8 cellular contexts compared by ENCODE assay signal in genomic region chrX:136250191-136251041, GRCh38. TPM values are rescaled to one million over a fixed set of nuclear protein-coding genes. Genes with fewer than 3 reads are reported as not detected.
DNase-seq lines count a peak whose midpoint lies in the region; FAIRE-seq and TF ChIP-seq lines count a peak whose summit lies in the region.

No MANE protein-coding gene starts in this region.

- peak overlapping the region; percentile 74 for H3K4me3 Mint-ChIP-seq in activated T-helper 2 cell treated with anti-CD3 and anti-CD28 coated beads, Interferon-gamma antibody, Interleukin-2, Interleukin-4, amounts not matched to agents 10 μg/mL and 5 μg/mL and 100 μg/mL, durations not matched to agents 14 hours and 24 hours and 36 hours (ENCODE audit: low read depth)

- WGBS in GM23248 (ENCODE audit: low coverage in 1 of 2, low lambda C conversion rate in 2 of 2, missing lambda C conversion rate in 2 of 2), 2 experiments, result 1 to 3% methylated on average over 13 to 18 of the region's 53 CpGs

- no peaks in the 10 kb centered on the region for H3K9me3 ChIP-seq in ES-I3 (ENCODE audit: control insufficient read depth, insufficient read depth, low read length)
- no peaks in the 10 kb centered on the region for H3K9me3 ChIP-seq in GM23248 (ENCODE audit: low read depth)

- H3K4me1 Mint-ChIP-seq in activated T-helper 2 cell treated with anti-CD3 and anti-CD28 coated beads, Interferon-gamma antibody, Interleukin-2, Interleukin-4, amounts not matched to agents 10 μg/mL and 5 μg/mL and 100 μg/mL, durations not matched to agents 14 hours and 24 hours and 36 hours (ENCODE audit: low read depth), result peaks cover 13% of the 10 kb centered on the region

- H3K4me1 ChIP-seq in ES-I3 (ENCODE audit: insufficient read depth, low read length) (no peaks in the 10 kb centered on the region), GM23248 (ENCODE audit: insufficient read depth) (peaks cover 7% of the 10 kb centered on the region; the same call in 1 of the 2 replicates), rectal smooth muscle tissue (ENCODE audit: control insufficient read depth, insufficient read depth, low read length) (no peaks in the 10 kb centered on the region)

- H3F3A ChIP-seq in GM23248 (ENCODE audit: insufficient read depth), result no peaks in the 10 kb centered on the region

- H3K9me3 Mint-ChIP-seq in activated T-helper 2 cell treated with anti-CD3 and anti-CD28 coated beads, Interferon-gamma antibody, Interleukin-2, Interleukin-4, amounts not matched to agents 10 μg/mL and 5 μg/mL and 100 μg/mL, durations not matched to agents 14 hours and 24 hours and 36 hours, result no peaks in the 10 kb centered on the region

- peak overlapping the region; percentile 84 for H3K4me2 ChIP-seq in GM23248 (ENCODE audit: unreplicated experiment)

- no peaks in the 10 kb centered on the region for H3K27me3 ChIP-seq in GM23248 (replicated peaks; ENCODE audit: insufficient read depth)
- H3K27me3 ChIP-seq in rectal smooth muscle tissue (ENCODE audit: control insufficient read depth, insufficient read depth, low read length), result peaks cover 2% of the 10 kb centered on the region

- in situ Hi-C loops in GM23248 (cut with MboI), result loop anchor here (25.0 kb wide), 1 partner anchor 213 kb away; no protein-coding TSS in a partner anchor

- peak overlapping the region; percentile 83 for H2AFZ ChIP-seq in GM23248

- H3K36me3 ChIP-seq in ES-I3 (ENCODE audit: insufficient read depth, low read length) (no peaks in the 10 kb centered on the region), GM23248 (ENCODE audit: low read depth) (no peaks in the 10 kb centered on the region), rectal smooth muscle tissue (ENCODE audit: control insufficient read depth, insufficient read depth, low read length) (no peaks in the 10 kb centered on the region)

- no peaks in the 10 kb centered on the region for H3K9me2 ChIP-seq in GM23248 (ENCODE audit: insufficient read depth)

- H3K27ac Mint-ChIP-seq in activated T-helper 2 cell treated with anti-CD3 and anti-CD28 coated beads, Interferon-gamma antibody, Interleukin-2, Interleukin-4, amounts not matched to agents 10 μg/mL and 5 μg/mL and 100 μg/mL, durations not matched to agents 14 hours and 24 hours and 36 hours, result peak overlapping the region; percentile 75

- H3K27me3 Mint-ChIP-seq in activated T-helper 2 cell treated with anti-CD3 and anti-CD28 coated beads, Interferon-gamma antibody, Interleukin-2, Interleukin-4, amounts not matched to agents 10 μg/mL and 5 μg/mL and 100 μg/mL, durations not matched to agents 14 hours and 24 hours and 36 hours (ENCODE audit: low read depth), result no peaks in the 10 kb centered on the region

- intact Hi-C loops in activated T-helper 2 cell treated with anti-CD3 and anti-CD28 coated beads, Interferon-gamma antibody, Interleukin-2, Interleukin-4, amounts not matched to agents 10 μg/mL and 5 μg/mL and 100 μg/mL, durations not matched to agents 14 hours and 24 hours and 36 hours (cut with micrococcal nuclease), result loop anchor here (1.0 to 10.0 kb wide), 3 partner anchors 9 to 444 kb away; no protein-coding TSS in a partner anchor

- H3K36me3 Mint-ChIP-seq in activated T-helper 2 cell treated with anti-CD3 and anti-CD28 coated beads, Interferon-gamma antibody, Interleukin-2, Interleukin-4, amounts not matched to agents 10 μg/mL and 5 μg/mL and 100 μg/mL, durations not matched to agents 14 hours and 24 hours and 36 hours (ENCODE audit: low read depth), result peaks cover 6% of the 10 kb centered on the region

- H3K4me3 ChIP-seq in GM23248 (peak overlapping the region; percentile 87), rectal smooth muscle tissue (ENCODE audit: low read length) (peak overlapping the region; percentile 60)

- peak overlapping the region; percentile 59 for H3K27ac ChIP-seq in GM23248
- H3K27ac ChIP-seq in rectal smooth muscle tissue (ENCODE audit: low read depth, low read length), result peak overlapping the region; percentile 57

- DNase-seq in GM23248 (peak; percentile 59), LoVo (ENCODE audit: low spot score) (peak; percentile 1), glomerular visceral epithelial cell (ENCODE audit: extremely low spot score) (peak; percentile 9), D721Med (ENCODE audit: insufficient read length, low spot score) (no peak), NCI-H2171 treated with DMSO at 0.1 percent for 48 hours (lab: John Stamatoyannopoulos, UW) (no peak)
- DNase-seq in activated T-helper 2 cell treated with anti-CD3 and anti-CD28 coated beads, Interferon-gamma antibody, Interleukin-2, Interleukin-4, amounts not matched to agents 10 μg/mL and 5 μg/mL and 100 μg/mL, durations not matched to agents 14 hours and 24 hours and 36 hours (ENCODE audit: low spot score), result peak; percentile 18

- peaks cover 38% of the 10 kb centered on the region for H3K79me2 ChIP-seq in GM23248 (ENCODE audit: insufficient read depth)

- H3K9ac ChIP-seq in ES-I3 (ENCODE audit: low read depth, low read length) (peak overlapping the region; percentile 57), GM23248 (peak overlapping the region; percentile 87), rectal smooth muscle tissue (ENCODE audit: low read length) (no peak overlapping the region)

- no peak for FAIRE-seq in D721Med (lab: Jason Lieb, UNC)

- no peak for TF ChIP-seq CTCF in D721Med (IDR thresholded peaks at IDR 0.05; ENCODE audit: insufficient read depth, missing control alignments)

- H4K20me1 ChIP-seq in GM23248 (ENCODE audit: insufficient read depth), result no peaks in the 10 kb centered on the region

RNA-seq across cellular contexts. Expression of gene MAP7D3, which starts 0.8 kb away (rescaled TPM):
- total RNA-seq in GM23248 (2014; rRNA removed; shearing (Covaris generic)), result 11.4 and 14.4 TPM in 2 replicates
- 14.2 and 15.5 TPM in 2 replicates for polyA plus RNA-seq in GM23248 (2016; fragmentation: Nextera tagmentation; extraction: Ambion mirVana)
- total RNA-seq in activated T-helper 2 cell treated with anti-CD3 and anti-CD28 coated beads, Interferon-gamma antibody, Interleukin-2, Interleukin-4, amounts not matched to agents 10 μg/mL and 5 μg/mL and 100 μg/mL, durations not matched to agents 14 hours and 24 hours and 36 hours, result 28.1 and 28.6 TPM in 2 replicates

RNA-seq across cellular contexts. Expression of gene ADGRG4, which starts 50.3 kb away (rescaled TPM):
- 0.25 TPM in 1 of 2 replicates, not detected in the other for total RNA-seq in GM23248 (2014; rRNA removed; shearing (Covaris generic))
- polyA plus RNA-seq in GM23248 (2016; fragmentation: Nextera tagmentation; extraction: Ambion mirVana), result not detected in 2 replicates
- total RNA-seq in activated T-helper 2 cell treated with anti-CD3 and anti-CD28 coated beads, Interferon-gamma antibody, Interleukin-2, Interleukin-4, amounts not matched to agents 10 μg/mL and 5 μg/mL and 100 μg/mL, durations not matched to agents 14 hours and 24 hours and 36 hours, result not detected in 2 replicates

Comparison
In these comparisons a context has a peak if more than half of its experiments do, and no peak if none do; other contexts are left out.
1. DNase-seq: peak in GM23248 (single experiment), LoVo (single experiment), activated T-helper 2 cell treated with anti-CD3 and anti-CD28 coated beads, Interferon-gamma antibody, Interleukin-2, Interleukin-4, amounts not matched to agents 10 μg/mL and 5 μg/mL and 100 μg/mL, durations not matched to agents 14 hours and 24 hours and 36 hours (single experiment) and glomerular visceral epithelial cell (single experiment); none in D721Med (single experiment) and NCI-H2171 treated with DMSO at 0.1 percent for 48 hours (single experiment).